In genomic region chr2:237600205-237600846, GRCh38 we compare ENCODE assay signal across 9 cellular contexts. TPM values are rescaled to one million over a fixed set of nuclear protein-coding genes. Genes with fewer than 3 reads are reported as not detected.
A peak's percentile ranks its signal among the peaks of the same experiment; 100 is the strongest.
DNase-seq lines count a peak whose midpoint lies in the region; ATAC-seq, FAIRE-seq and TF ChIP-seq lines count a peak whose summit lies in the region.
"Had no signal": no experiment of that assay in that cellular context is flagged by ENCODE, and none has a peak within 500 bp of the region (broad histone marks: within the 10 kb centered on the region; RNA-seq: fewer than 3 reads in every experiment).

No MANE protein-coding gene starts in this region.

- no peak overlapping the region for H3K27ac ChIP-seq in CD4-positive, alpha-beta memory T cell (ENCODE audit: low read depth, low read length)
- no peak overlapping the region for H3K27ac ChIP-seq in SK-N-MC
- peak overlapping the region; percentile 82 for H3K27ac ChIP-seq in cardiac muscle cell
- peak overlapping the region; percentile 41 to 43 for H3K27ac ChIP-seq in prostate gland
- no peak overlapping the region for H3K27ac ChIP-seq in mammary epithelial cell (ENCODE audit: insufficient read depth, low read depth, low read length)

- peak; percentile 45 for TF ChIP-seq CTCF in cardiac muscle cell (IDR thresholded peaks at IDR 0.05; ENCODE audit: low read depth, low read length)
- no peak for TF ChIP-seq CTCF in prostate gland (IDR thresholded peaks at IDR 0.05)
- no peak for TF ChIP-seq CTCF in mammary epithelial cell (conservative IDR thresholded peaks at IDR 0.05 in 1 of 2, IDR thresholded peaks at IDR 0.05 in 1 of 2; ENCODE audit: extremely low read depth in 1 of 2, insufficient read depth in 1 of 2, low read depth in 1 of 2, low read length in 2 of 2)

- no peaks in the 10 kb centered on the region for H3K27me3 ChIP-seq in CD4-positive, alpha-beta memory T cell (ENCODE audit: insufficient read depth, low read length)
- H3K27me3 ChIP-seq in cardiac muscle cell (no peaks in the 10 kb centered on the region), prostate gland (replicated peaks; ENCODE audit: insufficient read depth) (no peaks in the 10 kb centered on the region), mammary epithelial cell (ENCODE audit: insufficient read depth, low read length) (no peaks in the 10 kb centered on the region)

- no peak for DNase-seq in CD4-positive, alpha-beta memory T cell
- no peak for DNase-seq in SK-N-MC (ENCODE audit: low read depth, low spot score)
- DNase-seq in cardiac muscle cell (ENCODE audit: low read depth in 1 of 2, low spot score in 1 of 2) = peak in 1 of 2 donors; percentile 78
- no peak for DNase-seq in prostate gland (ENCODE audit: low spot score)
- no peak for DNase-seq in stimulated activated naive CD8-positive, alpha-beta T cell treated with anti-CD3 and anti-CD28 coated beads, Interleukin-15, Interleukin-2, amounts not matched to agents 100 U/mL and 50 U/mL, for 24 hours
- no peak for DNase-seq in NAMALWA (ENCODE audit: low spot score)
- no peak for DNase-seq in frontal cortex (ENCODE audit: low spot score in 2 of 2)
- no peak for DNase-seq in mammary epithelial cell
- DNase-seq: NCI-H446 treated with DMSO at 0.1 percent for 48 hours had no signal

- H3K4me3 ChIP-seq in CD4-positive, alpha-beta memory T cell (ENCODE audit: low read length in 2 of 2) = no peak overlapping the region
- H3K4me3 ChIP-seq in SK-N-MC = peak overlapping the region; percentile 61
- H3K4me3 ChIP-seq in cardiac muscle cell = no peak overlapping the region
- no peak overlapping the region for H3K4me3 ChIP-seq in prostate gland
- no peak overlapping the region for H3K4me3 ChIP-seq in mammary epithelial cell (replicated peaks in 1 of 3; ENCODE audit: insufficient read depth in 1 of 3, low read depth in 2 of 3, low read length in 3 of 3)

- in situ Hi-C loops in mammary epithelial cell (cut with MboI; ENCODE audit: low sequenced_read_pairs in 2 of 2) = no loop called here

- ATAC-seq in stimulated activated naive CD8-positive, alpha-beta T cell treated with anti-CD3 and anti-CD28 coated beads, Interleukin-15, Interleukin-2, amounts not matched to agents 100 U/mL and 50 U/mL, for 24 hours = no peak

- POLR2A ChIA-PET in CD4-positive, alpha-beta memory T cell (lab: Charles Lee; ENCODE audit: partially characterized antibody) = no interaction called here

- no peak for TF ChIP-seq POLR2A in prostate gland (IDR thresholded peaks at IDR 0.05)

- H3K4me1 ChIP-seq in CD4-positive, alpha-beta memory T cell (ENCODE audit: insufficient read depth, low read length) = peaks cover 21% of the 10 kb centered on the region
- peaks cover 32% of the 10 kb centered on the region for H3K4me1 ChIP-seq in cardiac muscle cell (ENCODE audit: low read depth)
- H3K4me1 ChIP-seq in prostate gland (replicated peaks) = no peaks in the 10 kb centered on the region
- peaks cover 7% of the 10 kb centered on the region for H3K4me1 ChIP-seq in mammary epithelial cell (ENCODE audit: insufficient read depth, low read length)

- peaks cover 18 to 33% (median 20%) of the 10 kb centered on the region in 4 donors for H3K4me1 Mint-ChIP-seq in CD4-positive, alpha-beta memory T cell

- H2AFZ ChIP-seq in mammary epithelial cell (ENCODE audit: low read depth, low read length) = no peak overlapping the region

- H3K36me3 Mint-ChIP-seq in CD4-positive, alpha-beta memory T cell = no peaks in the 10 kb centered on the region

- H4K20me1 ChIP-seq in mammary epithelial cell (ENCODE audit: insufficient read depth, low read length) = no peaks in the 10 kb centered on the region

- CTCF ChIA-PET in CD4-positive, alpha-beta memory T cell (lab: Charles Lee; ENCODE audit: partially characterized antibody) = interaction anchor here (1.3 to 4.2 kb wide), 2 partner anchors 29 to 87 kb away, joined by 5 to 22 read pairs; no protein-coding TSS in a partner anchor
- CTCF ChIA-PET in mammary epithelial cell (lab: Charles Lee; ENCODE audit: low non-redundant PET) = no interaction called here

- no peaks in the 10 kb centered on the region for H3K9me3 Mint-ChIP-seq in CD4-positive, alpha-beta memory T cell

- H3K27ac Mint-ChIP-seq in CD4-positive, alpha-beta memory T cell = peak overlapping the region in 5 of 7 donors; percentile 41 to 91 (median 82)

- WGBS in prostate gland = 49% methylated on average over 16 of the region's 16 CpGs
- WGBS in mammary epithelial cell (ENCODE audit: low coverage, missing lambda C conversion rate) = 78% methylated on average over 13 of the region's 16 CpGs

- H3K4me3 Mint-ChIP-seq in CD4-positive, alpha-beta memory T cell = no peak overlapping the region

- H3K9me3 ChIP-seq in CD4-positive, alpha-beta memory T cell (ENCODE audit: control insufficient read depth in 1 of 2, low read length in 2 of 2) = no peaks in the 10 kb centered on the region
- H3K9me3 ChIP-seq in SK-N-MC (ENCODE audit: low read depth, low read length) (no peaks in the 10 kb centered on the region), cardiac muscle cell (ENCODE audit: low read depth) (no peaks in the 10 kb centered on the region), prostate gland (no peaks in the 10 kb centered on the region), mammary epithelial cell (replicated peaks; ENCODE audit: insufficient read depth, low read length) (no peaks in the 10 kb centered on the region)

- dilution Hi-C loops in mammary epithelial cell (cut with HindIII; ENCODE audit: low sequenced_read_pairs) = no loop called here

- H3K9ac ChIP-seq in SK-N-MC (ENCODE audit: insufficient read length) (peak overlapping the region; percentile 45), mammary epithelial cell (ENCODE audit: insufficient read depth, low read length) (no peak overlapping the region)

- H3K27me3 Mint-ChIP-seq in CD4-positive, alpha-beta memory T cell = peaks cover 0 to 1% of the 10 kb centered on the region in 2 donors

- no peak overlapping the region for H3K4me2 ChIP-seq in mammary epithelial cell (ENCODE audit: insufficient read depth, low read depth, low read length)

- no TSS peak for BruUV-seq in mammary epithelial cell (replicated peaks; lab: Mats Ljungman, UMichigan)

- no peak for FAIRE-seq in frontal cortex (lab: Jason Lieb, UNC)

- intact Hi-C loops in CD4-positive, alpha-beta memory T cell (cut with micrococcal nuclease) = no loop called here
- intact Hi-C loops in prostate gland (cut with DNase I) = loop anchor here (5.0 kb wide), 1 partner anchor 142 kb away; no protein-coding TSS in a partner anchor
- intact Hi-C loops in mammary epithelial cell (cut with micrococcal nuclease) = no loop called here

- H3K79me2 ChIP-seq in mammary epithelial cell (ENCODE audit: insufficient read depth, low read length) = no peaks in the 10 kb centered on the region

- no peaks in the 10 kb centered on the region for H3K36me3 ChIP-seq in CD4-positive, alpha-beta memory T cell (ENCODE audit: insufficient read depth, low read length)
- H3K36me3 ChIP-seq in SK-N-MC (ENCODE audit: insufficient read depth, low read length) (no peaks in the 10 kb centered on the region), cardiac muscle cell (no peaks in the 10 kb centered on the region), prostate gland (no peaks in the 10 kb centered on the region), mammary epithelial cell (ENCODE audit: insufficient read depth, low read length) (no peaks in the 10 kb centered on the region)

RNA-seq across cellular contexts. Expression of gene RAB17, which starts 9.8 kb away (rescaled TPM):
- total RNA-seq in CD4-positive, alpha-beta memory T cell = not detected
- polyA plus RNA-seq in CD4-positive, alpha-beta memory T cell = not detected
- 2.9 and 4.7 TPM in 2 replicates for total RNA-seq in cardiac muscle cell
- polyA plus RNA-seq in cardiac muscle cell = 1.4 and 3.1 TPM in 2 replicates
- 10 to 100 TPM; 12.6 to 13.6 TPM for total RNA-seq in prostate gland
- 0.41 TPM for total RNA-seq in frontal cortex
- total RNA-seq in mammary epithelial cell = 1 to 10 TPM; 7.2 to 8.9 TPM
- polyA plus RNA-seq in mammary epithelial cell = 12.8 TPM
- 20.4 TPM for polyA minus RNA-seq in mammary epithelial cell

RNA-seq across cellular contexts. Expression of gene LRRFIP1, which starts 27.1 kb away (rescaled TPM):
- 100 to 1,000 TPM; 114 to 119 TPM for total RNA-seq in CD4-positive, alpha-beta memory T cell
- polyA plus RNA-seq in CD4-positive, alpha-beta memory T cell = 100 to 1,000 TPM in 1 of 2 donors, 10 to 100 TPM in 1; 88.0 to 198 TPM
- total RNA-seq in cardiac muscle cell (66.3 and 95.3 TPM in 2 replicates), prostate gland (10 to 100 TPM; 66.1 to 73.1 TPM), frontal cortex (27.7 TPM), mammary epithelial cell (100 to 1,000 TPM in 1 of 2 donors, 10 to 100 TPM in 1; 69.8 to 188 TPM)
- polyA plus RNA-seq in cardiac muscle cell (90.9 and 125 TPM in 2 replicates), mammary epithelial cell (71.9 TPM)
- polyA minus RNA-seq in mammary epithelial cell = 58.4 TPM

RNA-seq across cellular contexts. Expression of gene PRLH, which starts 34.0 kb away (rescaled TPM):
- not detected for total RNA-seq in CD4-positive, alpha-beta memory T cell
- not detected for polyA plus RNA-seq in CD4-positive, alpha-beta memory T cell
- total RNA-seq in cardiac muscle cell (not detected in 2 replicates), prostate gland (not detected), frontal cortex (not detected), mammary epithelial cell (not detected)
- polyA plus RNA-seq in cardiac muscle cell (not detected in 2 replicates), mammary epithelial cell (not detected)
- not detected for polyA minus RNA-seq in mammary epithelial cell

Comparison
In these comparisons a context has a peak if more than half of its experiments do, and no peak if none do; other contexts are left out.
1. H3K27ac ChIP-seq: peak in cardiac muscle cell (single experiment) and prostate gland (2 of 2); none in CD4-positive, alpha-beta memory T cell (single experiment), SK-N-MC (single experiment) and mammary epithelial cell (single experiment).